9 cellular contexts compared by ENCODE assay signal in the genomic region with DNA sequence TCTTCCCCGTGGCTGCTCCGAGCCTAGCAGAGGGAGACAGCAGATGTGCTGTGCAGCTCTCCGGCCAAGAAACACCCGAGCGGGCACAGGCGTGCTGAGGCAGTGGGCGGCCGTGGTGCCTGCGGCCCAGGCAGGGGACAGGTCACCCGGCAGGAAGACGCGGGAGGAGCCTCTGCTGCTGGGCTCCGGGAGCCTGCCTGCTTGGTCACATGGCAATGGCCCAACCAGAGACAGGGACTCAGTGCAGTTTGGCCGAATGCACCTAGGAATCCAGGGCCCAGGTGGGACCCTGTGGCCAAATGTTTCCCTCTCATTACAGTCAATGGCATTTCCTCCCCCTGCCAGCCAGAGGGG.
A peak's percentile ranks its signal among the peaks of the same experiment; 100 is the strongest.
DNase-seq lines count a peak whose midpoint lies in the region; ATAC-seq, FAIRE-seq and TF ChIP-seq lines count a peak whose summit lies in the region.
"Had no signal": no experiment of that assay in that cellular context is flagged by ENCODE, and none has a peak within 500 bp of the region (broad histone marks: within the 10 kb centered on the region; RNA-seq: fewer than 3 reads in every experiment).

No MANE protein-coding gene starts in this region.

- no peak overlapping the region for H3K4me3 ChIP-seq in SU-DHL-6 (ENCODE audit: insufficient read depth, low read length, poor library complexity, severe bottlenecking)

- no peak for TF ChIP-seq CTCF in SU-DHL-6 (IDR thresholded peaks at IDR 0.05; ENCODE audit: insufficient read depth, low read length, poor library complexity, severe bottlenecking)

- peak; percentile 13 for DNase-seq in Daoy (ENCODE audit: low read depth)
- DNase-seq in left cardiac atrium = peak; percentile 68
- DNase-seq in posterior vena cava (ENCODE audit: low spot score) = peak; percentile 79
- no peak for DNase-seq in SIG-M5 treated with dmso at 0.1 percent for 504 hours (lab: John Stamatoyannopoulos, UW; ENCODE audit: unreplicated experiment)
- no peak for DNase-seq in GM12891 (ENCODE audit: insufficient read length, low spot score)
- DNase-seq in activated T-cell treated with anti-CD3 and anti-CD28 coated beads, Interleukin-2, amount 50 U/mL, for 48 hours = no peak
- DNase-seq in NCI-H2081 (lab: John Stamatoyannopoulos, UW) = no peak

- no peaks in the 10 kb centered on the region for H3K36me3 ChIP-seq in SU-DHL-6 (ENCODE audit: low read length)

- H3K27ac ChIP-seq in SU-DHL-6 (ENCODE audit: low read depth, low read length) = no peak overlapping the region

- H3K79me2 ChIP-seq in SU-DHL-6 (ENCODE audit: insufficient read depth, low read length) = no peaks in the 10 kb centered on the region

- H3K4me2 ChIP-seq in SU-DHL-6 (ENCODE audit: low read depth, low read length, poor library complexity, severe bottlenecking) = peak overlapping the region; percentile 32

- H3F3A ChIP-seq in SU-DHL-6 (ENCODE audit: insufficient read depth) = no peaks in the 10 kb centered on the region

- no peaks in the 10 kb centered on the region for H4K20me1 ChIP-seq in SU-DHL-6 (ENCODE audit: low read depth, low read length)

- no peak for FAIRE-seq in GM12891 (lab: Jason Lieb, UNC)
- FAIRE-seq: TTC549 had no signal

- H3K9me2 ChIP-seq in SU-DHL-6 (replicated peaks; ENCODE audit: insufficient read depth, low read length) = no peaks in the 10 kb centered on the region

- peak; percentile 66 to 74 for ATAC-seq in left cardiac atrium

- intact Hi-C loops in left cardiac atrium (cut with DNase I) = loop anchor here in 1 of 2 donors (5.0 kb wide), 2 partner anchors 106 to 371 kb away; no protein-coding TSS in a partner anchor
- intact Hi-C loops in posterior vena cava (cut with DNase I) = loop anchor here (5.0 to 10.0 kb wide), 3 partner anchors 103 to 366 kb away; a partner anchor contains a TSS

- H2AFZ ChIP-seq in SU-DHL-6 (ENCODE audit: low read depth, low read length, severe bottlenecking) = peak overlapping the region; percentile 98

- no peaks in the 10 kb centered on the region for H3K9me3 ChIP-seq in SU-DHL-6 (ENCODE audit: insufficient read depth, low read length)

- TF ChIP-seq POLR2A in GM12891 (IDR thresholded peaks at IDR 0.05; ENCODE audit: low read depth, low read length) = no peak

- no peaks in the 10 kb centered on the region for H3K27me3 ChIP-seq in SU-DHL-6 (ENCODE audit: low read length)

- no peak overlapping the region; the same call in 1 of the 2 replicates for H3K9ac ChIP-seq in SU-DHL-6 (ENCODE audit: low read length)

TF ChIP-seq in GM12891, 5 proteins besides CTCF, POLR2A, EP300 and RAD21:
- TF ChIP-seq TAF1 (IDR thresholded peaks at IDR 0.05; ENCODE audit: low read depth, low read length) = no peak
- TF ChIP-seq PAX5 (IDR thresholded peaks at IDR 0.05; ENCODE audit: insufficient read depth, low read length, severe bottlenecking) = no peak
- no peak for TF ChIP-seq POLR2AphosphoS5 (IDR thresholded peaks at IDR 0.05; ENCODE audit: low read depth, low read length)
- TF ChIP-seq SPI1 (IDR thresholded peaks at IDR 0.05; ENCODE audit: low read depth, low read length) = no peak

Comparison
In these comparisons a context has a peak if more than half of its experiments do, and no peak if none do; other contexts are left out.
1. DNase-seq: peak in Daoy (single experiment), left cardiac atrium (single experiment) and posterior vena cava (single experiment); none in SIG-M5 treated with dmso at 0.1 percent for 504 hours (single experiment), GM12891 (single experiment), activated T-cell treated with anti-CD3 and anti-CD28 coated beads, Interleukin-2, amount 50 U/mL, for 48 hours (0 of 2) and NCI-H2081 (0 of 2).